ENCODE assay signal across 28 cellular contexts in the genomic region with DNA sequence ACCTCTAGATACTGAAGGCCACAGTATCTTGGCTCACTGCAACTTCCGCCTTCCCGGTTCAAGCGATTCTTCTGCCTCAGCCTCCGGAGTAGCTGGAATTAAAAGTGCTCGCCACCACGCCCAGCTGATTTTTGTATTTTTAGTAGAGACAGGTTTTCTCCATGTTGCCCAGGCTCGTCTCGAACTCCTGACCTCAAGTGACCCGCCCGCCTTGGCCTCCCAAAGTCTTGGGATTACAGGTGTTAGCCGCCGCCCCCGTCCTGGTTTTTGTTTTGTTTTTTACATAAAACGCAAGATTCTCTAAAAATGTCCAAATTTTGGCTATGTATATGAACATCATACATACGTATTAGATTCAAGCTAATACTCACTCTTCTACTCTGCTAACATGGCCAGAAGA. TPM values are rescaled to one million over a fixed set of nuclear protein-coding genes. Genes with fewer than 3 reads are reported as not detected.
DNase-seq lines count a peak whose midpoint lies in the region; ATAC-seq and TF ChIP-seq lines count a peak whose summit lies in the region.
"Had no signal": no experiment of that assay in that cellular context is flagged by ENCODE, and none has a peak within 500 bp of the region (broad histone marks: within the 10 kb centered on the region; RNA-seq: fewer than 3 reads in every experiment).

No MANE protein-coding gene starts in this region.

- DNase-seq in activated CD8-positive, alpha-beta memory T cell treated with anti-CD3 and anti-CD28 coated beads for 24 hours = peak; percentile 17
- DNase-seq in activated CD8-positive, alpha-beta memory T cell treated with anti-CD3 and anti-CD28 coated beads, Interleukin-2, amount 10 ng/mL, durations not matched to agents 7 days and 5 days = no peak
- no peak for DNase-seq in CD4-positive, alpha-beta T cell
- DNase-seq in OCI-LY7 (ENCODE audit: low spot score) (no peak), hepatocyte (ENCODE audit: low spot score) (no peak), smooth muscle cell (lab: John Stamatoyannopoulos, UW; ENCODE audit: unreplicated experiment) (no peak), ureter (ENCODE audit: low spot score) (no peak)
- DNase-seq: activated CD8-positive, alpha-beta memory T cell treated with anti-CD3 and anti-CD28 coated beads, Interleukin-2, amount 50 U/mL, for 4 hours; effector memory CD8-positive, alpha-beta T cell; EL; esophagus squamous epithelium; islet precursor cell; Kasumi-1; lower lobe of right lung; mucosa of descending colon; NCI-H1105; NCI-H2029 treated with DMSO at 0.1 percent for 48 hours; NCI-H345; NCI-H82; OCI-M1; SHP77 treated with DMSO at 0.1 percent for 48 hours; stimulated activated CD4-positive, alpha-beta T cell treated with anti-CD3 and anti-CD28 coated beads, Interleukin-4, amount 100 ng/mL, for 24 hours; stimulated activated naive CD8-positive, alpha-beta T cell treated with anti-CD3 and anti-CD28 coated beads, Interleukin-15, Interleukin-2, amounts not matched to agents 100 U/mL and 50 U/mL, for 24 hours; SW 1271 had no signal

- no peaks in the 10 kb centered on the region for H3K27me3 Mint-ChIP-seq in activated CD8-positive, alpha-beta memory T cell treated with anti-CD3 and anti-CD28 coated beads, Interleukin-2, amount 10 ng/mL, durations not matched to agents 7 days and 5 days
- H3K27me3 Mint-ChIP-seq in CD4-positive, alpha-beta T cell = no peaks in the 10 kb centered on the region
- H3K27me3 Mint-ChIP-seq: B cell; effector memory CD8-positive, alpha-beta T cell had no signal

- no peaks in the 10 kb centered on the region for H3K9me3 ChIP-seq in CD4-positive, alpha-beta T cell (ENCODE audit: control insufficient read depth, low read length)
- H3K9me3 ChIP-seq in OCI-LY7 (ENCODE audit: low read length) (no peaks in the 10 kb centered on the region), hepatocyte (ENCODE audit: low read depth) (no peaks in the 10 kb centered on the region), smooth muscle cell (replicated peaks; ENCODE audit: low read depth) (no peaks in the 10 kb centered on the region)
- H3K9me3 ChIP-seq: esophagus squamous epithelium, lower lobe of right lung, mucosa of descending colon, tibial nerve had no signal

- H3K27ac Mint-ChIP-seq in activated CD8-positive, alpha-beta memory T cell treated with anti-CD3 and anti-CD28 coated beads, Interleukin-2, amount 10 ng/mL, durations not matched to agents 7 days and 5 days = no peak overlapping the region
- peak overlapping the region; percentile 97 for H3K27ac Mint-ChIP-seq in CD4-positive, alpha-beta T cell
- H3K27ac Mint-ChIP-seq: effector memory CD8-positive, alpha-beta T cell had no signal

- H3K4me3 Mint-ChIP-seq in activated CD8-positive, alpha-beta memory T cell treated with anti-CD3 and anti-CD28 coated beads, Interleukin-2, amount 10 ng/mL, durations not matched to agents 7 days and 5 days = no peak overlapping the region
- H3K4me3 Mint-ChIP-seq in CD4-positive, alpha-beta T cell = peak overlapping the region; percentile 48

- H3K4me3 ChIP-seq in OCI-LY7 (ENCODE audit: low read depth, low read length, poor library complexity, severe bottlenecking) (no peak overlapping the region), hepatocyte (no peak overlapping the region), smooth muscle cell (no peak overlapping the region)
- H3K4me3 ChIP-seq: mucosa of descending colon had no signal

- 98% methylated on average over 15 of the region's 15 CpGs for WGBS in hepatocyte (ENCODE audit: low lambda C conversion rate, missing lambda C conversion rate)
- 97% methylated on average over 15 of the region's 15 CpGs for WGBS in smooth muscle cell (ENCODE audit: low lambda C conversion rate)

- peaks cover 51% of the 10 kb centered on the region for H3K36me3 ChIP-seq in OCI-LY7 (ENCODE audit: insufficient read depth, low read length)
- no peaks in the 10 kb centered on the region for H3K36me3 ChIP-seq in hepatocyte (replicated peaks; ENCODE audit: insufficient read depth, low read depth)
- no peaks in the 10 kb centered on the region for H3K36me3 ChIP-seq in smooth muscle cell (ENCODE audit: low read depth)

- H3K79me2 ChIP-seq in OCI-LY7 (ENCODE audit: insufficient read depth, low read depth, low read length) (peaks cover 49% of the 10 kb centered on the region), hepatocyte (peaks cover 57% of the 10 kb centered on the region), smooth muscle cell (ENCODE audit: low read depth) (peaks cover 43% of the 10 kb centered on the region)

- H3K4me1 ChIP-seq in OCI-LY7 (ENCODE audit: insufficient read depth, low read length, poor library complexity, severe bottlenecking) (peaks cover 13% of the 10 kb centered on the region), hepatocyte (ENCODE audit: insufficient read depth) (peaks cover 19% of the 10 kb centered on the region), smooth muscle cell (ENCODE audit: low read depth) (peaks cover 23% of the 10 kb centered on the region)

- no peak overlapping the region for H3K9ac ChIP-seq in smooth muscle cell (ENCODE audit: low read depth)

- H3K9me2 ChIP-seq in OCI-LY7 (ENCODE audit: insufficient read depth, low read length) = no peaks in the 10 kb centered on the region
- no peaks in the 10 kb centered on the region for H3K9me2 ChIP-seq in hepatocyte (replicated peaks; ENCODE audit: insufficient read depth)

- no peak for ATAC-seq in activated CD8-positive, alpha-beta memory T cell treated with anti-CD3 and anti-CD28 coated beads, Interleukin-2, amount 10 ng/mL, durations not matched to agents 7 days and 5 days
- ATAC-seq in CD4-positive, alpha-beta T cell (ENCODE audit: poor library complexity) = no peak
- ATAC-seq in GM21423 (IDR thresholded peaks at IDR 0.05; ENCODE audit: unreplicated experiment) = no peak
- ATAC-seq: activated naive CD4-positive, alpha-beta T cell treated with anti-CD3 and anti-CD28 coated beads, Interleukin-2, amount 50 U/mL, for 72 hours; effector memory CD8-positive, alpha-beta T cell; lower lobe of right lung; mucosa of descending colon; stimulated activated naive CD8-positive, alpha-beta T cell treated with anti-CD3 and anti-CD28 coated beads, Interleukin-15, Interleukin-2, amounts not matched to agents 100 U/mL and 50 U/mL, for 24 hours had no signal

- 0 out of 2 replicates have a peak overlapping the region, but pooled peaks have one; percentile 88 for H3K4me2 ChIP-seq in OCI-LY7 (ENCODE audit: low read length)
- peak overlapping the region; percentile 89 for H3K4me2 ChIP-seq in hepatocyte
- H3K4me2 ChIP-seq in smooth muscle cell = no peak overlapping the region

- POLR2A ChIA-PET in CD4-positive, alpha-beta T cell (lab: Charles Lee) = no interaction called here
- POLR2A ChIA-PET in OCI-LY7 (lab: Charles Lee) = interaction anchor here (0.5 kb wide), 1 partner anchor 20 kb away, joined by 5 read pairs; no protein-coding TSS in a partner anchor

- no peaks in the 10 kb centered on the region for H3K9me3 Mint-ChIP-seq in activated CD8-positive, alpha-beta memory T cell treated with anti-CD3 and anti-CD28 coated beads, Interleukin-2, amount 10 ng/mL, durations not matched to agents 7 days and 5 days (ENCODE audit: low read depth)
- no peaks in the 10 kb centered on the region for H3K9me3 Mint-ChIP-seq in CD4-positive, alpha-beta T cell
- H3K9me3 Mint-ChIP-seq: activated naive CD4-positive, alpha-beta T cell treated with anti-CD3 and anti-CD28 coated beads, Interleukin-2, amount 50 U/mL, for 72 hours; effector memory CD8-positive, alpha-beta T cell had no signal

- no peaks in the 10 kb centered on the region for H3K27me3 ChIP-seq in CD4-positive, alpha-beta T cell (ENCODE audit: control insufficient read depth, insufficient read depth, low read length)
- no peaks in the 10 kb centered on the region for H3K27me3 ChIP-seq in hepatocyte
- H3K27me3 ChIP-seq in smooth muscle cell (ENCODE audit: low read depth) = no peaks in the 10 kb centered on the region
- H3K27me3 ChIP-seq: esophagus squamous epithelium, tibial nerve had no signal

- CTCF ChIA-PET in activated CD8-positive, alpha-beta memory T cell treated with anti-CD3 and anti-CD28 coated beads, Interleukin-2, amount 10 ng/mL, durations not matched to agents 7 days and 5 days (lab: Charles Lee) = interaction anchor here (1.5 kb wide), 1 partner anchor 9 kb away, joined by 4 read pairs; the partner anchor contains the start of genes MYO19 and PIGW
- CTCF ChIA-PET in CD4-positive, alpha-beta T cell (lab: Charles Lee) = interaction anchor here (2.1 kb wide), 1 partner anchor 8 kb away, joined by 18 read pairs; the partner anchor contains the start of genes MYO19 and PIGW
- CTCF ChIA-PET in OCI-LY7 (lab: Charles Lee; ENCODE audit: unreplicated experiment) = no interaction called here

- H4K20me1 ChIP-seq in OCI-LY7 (ENCODE audit: insufficient read depth, low read length) (peaks cover 18% of the 10 kb centered on the region), hepatocyte (ENCODE audit: insufficient read depth, poor library complexity, severe bottlenecking) (peaks cover 20% of the 10 kb centered on the region), smooth muscle cell (ENCODE audit: low read depth) (peaks cover 19% of the 10 kb centered on the region)

- H3K4me1 Mint-ChIP-seq in activated CD8-positive, alpha-beta memory T cell treated with anti-CD3 and anti-CD28 coated beads, Interleukin-2, amount 10 ng/mL, durations not matched to agents 7 days and 5 days = peaks cover 21% of the 10 kb centered on the region
- peaks cover 32% of the 10 kb centered on the region for H3K4me1 Mint-ChIP-seq in CD4-positive, alpha-beta T cell (ENCODE audit: low read depth)

- peaks cover 24% of the 10 kb centered on the region for H3K36me3 Mint-ChIP-seq in activated CD8-positive, alpha-beta memory T cell treated with anti-CD3 and anti-CD28 coated beads, Interleukin-2, amount 10 ng/mL, durations not matched to agents 7 days and 5 days
- peaks cover 38% of the 10 kb centered on the region for H3K36me3 Mint-ChIP-seq in CD4-positive, alpha-beta T cell (ENCODE audit: low read depth)

- TF ChIP-seq CTCF in CD4-positive, alpha-beta T cell (IDR thresholded peaks at IDR 0.05) = no peak
- TF ChIP-seq CTCF in OCI-LY7 (conservative IDR thresholded peaks at IDR 0.05; ENCODE audit: low read length) (no peak), hepatocyte (IDR thresholded peaks at IDR 0.05; ENCODE audit: poor library complexity) (no peak), smooth muscle cell (IDR thresholded peaks at IDR 0.05; ENCODE audit: borderline replicate concordance, insufficient read depth, poor library complexity, severe bottlenecking) (no peak)

- BruUV-seq in OCI-LY7 (replicated peaks; lab: Mats Ljungman, UMichigan) = no TSS peak

- H3F3A ChIP-seq in smooth muscle cell (ENCODE audit: low read depth) = peaks cover 19% of the 10 kb centered on the region

- intact Hi-C loops in CD4-positive, alpha-beta T cell (cut with DNase I, micrococcal nuclease) = loop anchor here in 1 of 2 experiments (5.0 kb wide), 1 partner anchor 180 kb away; no protein-coding TSS in a partner anchor
- intact Hi-C loops in OCI-LY7 (cut with micrococcal nuclease; ENCODE audit: unreplicated experiment) = no loop called here

- no peak overlapping the region for H3K27ac ChIP-seq in CD4-positive, alpha-beta T cell (ENCODE audit: low read depth, low read length)
- H3K27ac ChIP-seq in OCI-LY7 (ENCODE audit: low read depth, low read length, poor library complexity, severe bottlenecking) = no peak overlapping the region
- H3K27ac ChIP-seq in hepatocyte = peak overlapping the region; percentile 99
- H3K27ac ChIP-seq in smooth muscle cell (ENCODE audit: low read depth) = no peak overlapping the region
- H3K27ac ChIP-seq: lower lobe of right lung had no signal

- H2AFZ ChIP-seq in OCI-LY7 (ENCODE audit: low read length) = no peak overlapping the region
- no peak overlapping the region for H2AFZ ChIP-seq in hepatocyte
- no peak overlapping the region for H2AFZ ChIP-seq in smooth muscle cell (ENCODE audit: low read depth)

RNA-seq across cellular contexts. Expression of gene GGNBP2, which starts 2.0 kb away (rescaled TPM):
- 100 to 1,000 TPM in 1 of 2 experiments, 10 to 100 TPM in 1; 96.5 to 113 TPM for total RNA-seq in activated CD8-positive, alpha-beta memory T cell treated with anti-CD3 and anti-CD28 coated beads, Interleukin-2, amount 10 ng/mL, durations not matched to agents 7 days and 5 days
- total RNA-seq in CD4-positive, alpha-beta T cell = 100 to 1,000 TPM; 216 to 228 TPM
- 66.5 and 76.1 TPM in 2 replicates for total RNA-seq in OCI-LY7 (2014; rRNA removed; shearing (Covaris generic))
- total RNA-seq in OCI-LY7 (2022) = 115 and 123 TPM in 2 replicates
- total RNA-seq in hepatocyte = 69.6 and 79.9 TPM in 2 replicates
- 52.2 and 54.1 TPM in 2 replicates for polyA plus RNA-seq in hepatocyte
- 56.6 and 61.8 TPM in 2 replicates for total RNA-seq in smooth muscle cell
- polyA plus RNA-seq in smooth muscle cell = 54.4 and 68.8 TPM in 2 replicates
- 109 TPM for total RNA-seq in ureter

RNA-seq across cellular contexts. Expression of gene PIGW, which starts 8.0 kb away (rescaled TPM):
- total RNA-seq in activated CD8-positive, alpha-beta memory T cell treated with anti-CD3 and anti-CD28 coated beads, Interleukin-2, amount 10 ng/mL, durations not matched to agents 7 days and 5 days = 10 to 100 TPM in 1 of 2 experiments, 1 to 10 TPM in 1; 9.6 to 17.4 TPM
- 1 to 10 TPM; 3.3 to 3.4 TPM for total RNA-seq in CD4-positive, alpha-beta T cell
- 4.6 and 5.6 TPM in 2 replicates for total RNA-seq in OCI-LY7 (2014; rRNA removed; shearing (Covaris generic))
- total RNA-seq in OCI-LY7 (2022) = 15.3 and 17.3 TPM in 2 replicates
- 6.0 and 10.8 TPM in 2 replicates for total RNA-seq in hepatocyte
- 9.5 and 10.2 TPM in 2 replicates for polyA plus RNA-seq in hepatocyte
- 2.3 and 3.4 TPM in 2 replicates for total RNA-seq in smooth muscle cell
- 4.5 TPM in 2 replicates for polyA plus RNA-seq in smooth muscle cell
- total RNA-seq in ureter = 17.2 TPM

RNA-seq across cellular contexts. Expression of gene MYO19, which starts 8.1 kb away (rescaled TPM):
- 100 to 1,000 TPM; 140 to 161 TPM for total RNA-seq in activated CD8-positive, alpha-beta memory T cell treated with anti-CD3 and anti-CD28 coated beads, Interleukin-2, amount 10 ng/mL, durations not matched to agents 7 days and 5 days
- 10 to 100 TPM; 64.4 to 70.5 TPM for total RNA-seq in CD4-positive, alpha-beta T cell
- 109 and 124 TPM in 2 replicates for total RNA-seq in OCI-LY7 (2014; rRNA removed; shearing (Covaris generic))
- 154 and 169 TPM in 2 replicates for total RNA-seq in OCI-LY7 (2022)
- 29.8 and 32.1 TPM in 2 replicates for total RNA-seq in hepatocyte
- 19.7 and 24.5 TPM in 2 replicates for polyA plus RNA-seq in hepatocyte
- total RNA-seq in smooth muscle cell = 32.8 and 34.8 TPM in 2 replicates
- polyA plus RNA-seq in smooth muscle cell = 20.4 and 27.9 TPM in 2 replicates
- 93.7 TPM for total RNA-seq in ureter

RNA-seq across cellular contexts. Expression of gene DHRS11, which starts 48.9 kb away (rescaled TPM):
- total RNA-seq in activated CD8-positive, alpha-beta memory T cell treated with anti-CD3 and anti-CD28 coated beads, Interleukin-2, amount 10 ng/mL, durations not matched to agents 7 days and 5 days = 1 to 10 TPM; 4.5 to 8.0 TPM
- 1 to 10 TPM; 2.9 to 4.0 TPM for total RNA-seq in CD4-positive, alpha-beta T cell
- 9.4 and 13.9 TPM in 2 replicates for total RNA-seq in OCI-LY7 (2014; rRNA removed; shearing (Covaris generic))
- total RNA-seq in OCI-LY7 (2022) (5.1 and 7.2 TPM in 2 replicates), hepatocyte (33.2 and 48.9 TPM in 2 replicates), smooth muscle cell (2.9 and 3.1 TPM in 2 replicates), ureter (18.2 TPM)
- polyA plus RNA-seq in hepatocyte (41.3 and 49.8 TPM in 2 replicates), smooth muscle cell (9.4 and 12.2 TPM in 2 replicates)

RNA-seq across cellular contexts. Expression of gene ZNHIT3, which starts 56.3 kb away (rescaled TPM):
- 10 to 100 TPM; 34.3 to 45.8 TPM for total RNA-seq in activated CD8-positive, alpha-beta memory T cell treated with anti-CD3 and anti-CD28 coated beads, Interleukin-2, amount 10 ng/mL, durations not matched to agents 7 days and 5 days
- 10 to 100 TPM; 70.2 to 73.9 TPM for total RNA-seq in CD4-positive, alpha-beta T cell
- total RNA-seq in OCI-LY7 (2014; rRNA removed; shearing (Covaris generic)) = 40.4 and 42.2 TPM in 2 replicates
- total RNA-seq in OCI-LY7 (2022) = 47.7 and 50.2 TPM in 2 replicates
- total RNA-seq in hepatocyte = 48.1 and 54.1 TPM in 2 replicates
- polyA plus RNA-seq in hepatocyte = 39.6 and 53.3 TPM in 2 replicates
- total RNA-seq in smooth muscle cell = 33.7 and 34.2 TPM in 2 replicates
- 43.0 and 47.7 TPM in 2 replicates for polyA plus RNA-seq in smooth muscle cell
- total RNA-seq in ureter = 28.7 TPM
